In genomic region chr6:44255848-44256247, GRCh38 we compare ENCODE assay signal across 9 cellular contexts. TPM values are rescaled to one million over a fixed set of nuclear protein-coding genes. Genes with fewer than 3 reads are reported as not detected.
DNase-seq lines count a peak whose midpoint lies in the region; ATAC-seq and TF ChIP-seq lines count a peak whose summit lies in the region.
"Had no signal": no experiment of that assay in that cellular context is flagged by ENCODE, and none has a peak within 500 bp of the region (broad histone marks: within the 10 kb centered on the region; RNA-seq: fewer than 3 reads in every experiment).

No MANE protein-coding gene starts in this region.

- H3K36me3 Mint-ChIP-seq in activated T-cell treated with anti-CD3 and anti-CD28 coated beads, Interleukin-2, amount 50 U/mL, for 72 hours (ENCODE audit: insufficient read depth in 2 of 2) = peaks cover 22 to 30% of the 10 kb centered on the region in 2 donors
- H3K36me3 Mint-ChIP-seq in activated naive CD4-positive, alpha-beta T cell treated with anti-CD3 and anti-CD28 coated beads, Interleukin-2, amount 50 U/mL, for 24 hours = peaks cover 31% of the 10 kb centered on the region
- peaks cover 25% of the 10 kb centered on the region for H3K36me3 Mint-ChIP-seq in type B pancreatic cell

- H3K27ac ChIP-seq in iPS-20b (ENCODE audit: low read length) = no peak overlapping the region

- H3K4me1 ChIP-seq in iPS-20b (ENCODE audit: insufficient read depth, low read length) = peaks cover 10% of the 10 kb centered on the region

- H3K9me3 Mint-ChIP-seq in activated T-cell treated with anti-CD3 and anti-CD28 coated beads, Interleukin-2, amount 50 U/mL, for 72 hours = no peaks in the 10 kb centered on the region
- no peaks in the 10 kb centered on the region for H3K9me3 Mint-ChIP-seq in activated naive CD4-positive, alpha-beta T cell treated with anti-CD3 and anti-CD28 coated beads, Interleukin-2, amount 50 U/mL, for 24 hours
- H3K9me3 Mint-ChIP-seq in type B pancreatic cell = no peaks in the 10 kb centered on the region

- H3K27me3 Mint-ChIP-seq in activated T-cell treated with anti-CD3 and anti-CD28 coated beads, Interleukin-2, amount 50 U/mL, for 72 hours (ENCODE audit: low read depth) = no peaks in the 10 kb centered on the region
- no peaks in the 10 kb centered on the region for H3K27me3 Mint-ChIP-seq in activated naive CD4-positive, alpha-beta T cell treated with anti-CD3 and anti-CD28 coated beads, Interleukin-2, amount 50 U/mL, for 24 hours
- no peaks in the 10 kb centered on the region for H3K27me3 Mint-ChIP-seq in type B pancreatic cell

- H3K4me1 Mint-ChIP-seq in activated T-cell treated with anti-CD3 and anti-CD28 coated beads, Interleukin-2, amount 50 U/mL, for 72 hours (ENCODE audit: low read depth) = peaks cover 69% of the 10 kb centered on the region
- H3K4me1 Mint-ChIP-seq in activated naive CD4-positive, alpha-beta T cell treated with anti-CD3 and anti-CD28 coated beads, Interleukin-2, amount 50 U/mL, for 24 hours = peaks cover 70% of the 10 kb centered on the region
- H3K4me1 Mint-ChIP-seq in type B pancreatic cell (ENCODE audit: unreplicated experiment) = peaks cover 47% of the 10 kb centered on the region

- ATAC-seq in activated T-cell treated with anti-CD3 and anti-CD28 coated beads, Interleukin-2, amount 50 U/mL, for 72 hours (replicated peaks in 1 of 2) = peak; percentile 7 to 18
- no peak for ATAC-seq in HG02571 (IDR thresholded peaks at IDR 0.05; ENCODE audit: unreplicated experiment)

- H3K36me3 ChIP-seq in iPS-20b (ENCODE audit: insufficient read depth, low read depth, low read length) = peaks cover 78% of the 10 kb centered on the region

- H3K9me3 ChIP-seq in iPS-20b (ENCODE audit: insufficient read depth, low read depth, low read length) = no peaks in the 10 kb centered on the region

- no peak for TF ChIP-seq CTCF in type B pancreatic cell (conservative IDR thresholded peaks at IDR 0.05)

- peak overlapping the region; percentile 95; the same call in 1 of the 2 replicates for H3K9ac ChIP-seq in iPS-20b (ENCODE audit: low read depth, low read length)

- peak overlapping the region; percentile 91 for H3K4me3 ChIP-seq in iPS-20b (ENCODE audit: low read length)

- H3K4me3 Mint-ChIP-seq in activated T-cell treated with anti-CD3 and anti-CD28 coated beads, Interleukin-2, amount 50 U/mL, for 72 hours = peak overlapping the region; percentile 90 to 97
- peak overlapping the region; percentile 90 for H3K4me3 Mint-ChIP-seq in activated naive CD4-positive, alpha-beta T cell treated with anti-CD3 and anti-CD28 coated beads, Interleukin-2, amount 50 U/mL, for 24 hours
- H3K4me3 Mint-ChIP-seq in type B pancreatic cell = peak overlapping the region; percentile 90

- no peaks in the 10 kb centered on the region for H3K27me3 ChIP-seq in iPS-20b (ENCODE audit: insufficient read depth, low read length)

- no peak for DNase-seq in activated T-cell treated with anti-CD3 and anti-CD28 coated beads, Interleukin-2, amount 50 U/mL, for 72 hours
- no peak for DNase-seq in activated T-cell treated with anti-CD3 and anti-CD28 coated beads, Interleukin-2, amount 50 U/mL, for 1 hour
- DNase-seq in type B pancreatic cell (ENCODE audit: extremely low spot score, unreplicated experiment) = no peak
- no peak for DNase-seq in RKO (ENCODE audit: low spot score)
- no peak for DNase-seq in 8988T

- H3K27ac Mint-ChIP-seq in activated T-cell treated with anti-CD3 and anti-CD28 coated beads, Interleukin-2, amount 50 U/mL, for 72 hours = peak overlapping the region; percentile 91
- peak overlapping the region; percentile 85 for H3K27ac Mint-ChIP-seq in activated naive CD4-positive, alpha-beta T cell treated with anti-CD3 and anti-CD28 coated beads, Interleukin-2, amount 50 U/mL, for 24 hours
- H3K27ac Mint-ChIP-seq in type B pancreatic cell = peak overlapping the region; percentile 91

RNA-seq across cellular contexts. Expression of gene SLC35B2, which starts 1.5 kb away (rescaled TPM):
- total RNA-seq in activated T-cell treated with anti-CD3 and anti-CD28 coated beads, Interleukin-2, amount 50 U/mL, for 72 hours = 10 to 100 TPM; 13.9 to 16.9 TPM
- total RNA-seq in type B pancreatic cell (ENCODE audit: low replicate concordance) = 39.6 and 46.1 TPM in 2 replicates

RNA-seq across cellular contexts. Expression of gene HSP90AB1, which starts 8.9 kb away (rescaled TPM):
- 1,000 to 10,000 TPM in 1 of 2 donors, 100 to 1,000 TPM in 1; 915 to 1,109 TPM for total RNA-seq in activated T-cell treated with anti-CD3 and anti-CD28 coated beads, Interleukin-2, amount 50 U/mL, for 72 hours
- 880 and 1,082 TPM in 2 replicates for total RNA-seq in type B pancreatic cell (ENCODE audit: low replicate concordance)

RNA-seq across cellular contexts. Expression of gene NFKBIE, which starts 9.5 kb away (rescaled TPM):
- total RNA-seq in activated T-cell treated with anti-CD3 and anti-CD28 coated beads, Interleukin-2, amount 50 U/mL, for 72 hours = 10 to 100 TPM; 18.1 to 19.8 TPM
- total RNA-seq in type B pancreatic cell (ENCODE audit: low replicate concordance) = 9.2 and 10.7 TPM in 2 replicates

RNA-seq across cellular contexts. Expression of gene TMEM151B, which starts 14.4 kb away (rescaled TPM):
- under 1 TPM in 1 of 2 donors, not detected in 1; 0.25 TPM for total RNA-seq in activated T-cell treated with anti-CD3 and anti-CD28 coated beads, Interleukin-2, amount 50 U/mL, for 72 hours
- 0.52 and 3.2 TPM in 2 replicates for total RNA-seq in type B pancreatic cell (ENCODE audit: low replicate concordance)
- total RNA-seq: NCI-H460 had no signal

RNA-seq across cellular contexts. Expression of gene SLC29A1, which starts 32.5 kb away (rescaled TPM):
- total RNA-seq in activated T-cell treated with anti-CD3 and anti-CD28 coated beads, Interleukin-2, amount 50 U/mL, for 72 hours = 10 to 100 TPM; 21.7 to 28.0 TPM
- 33.6 and 50.9 TPM in 2 replicates for total RNA-seq in type B pancreatic cell (ENCODE audit: low replicate concordance)
